In the genomic region with DNA sequence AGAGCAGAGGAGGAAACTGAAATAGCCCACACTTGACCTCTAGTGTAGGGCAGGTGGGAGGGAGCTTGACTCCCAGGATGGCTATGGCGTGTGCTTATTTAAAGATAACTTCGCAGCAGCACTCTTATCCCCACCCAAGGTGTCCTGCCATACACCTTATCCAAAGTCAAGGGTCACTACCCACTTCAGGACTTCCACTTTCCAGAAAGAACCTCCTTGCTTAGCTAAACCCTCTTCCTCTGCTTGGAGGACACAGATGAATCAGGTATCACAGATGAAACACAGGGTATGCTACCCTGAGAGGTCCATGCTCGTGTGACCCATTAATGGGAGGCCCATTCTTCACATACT, we compare ENCODE assay signal across 1 cellular context.
TF ChIP-seq lines count a peak whose summit lies in the region.

No MANE protein-coding gene starts in this region.

TF ChIP-seq in HepG2, 621 proteins besides CTCF, POLR2A, EP300 and RAD21:
- TF ChIP-seq ZNF563 (CRISPR knock-in tag; IDR thresholded peaks at IDR 0.05) (no peak), KAT7 (CRISPR knock-in tag; IDR thresholded peaks at IDR 0.05; ENCODE audit: borderline replicate concordance) (no peak), KAT8 (CRISPR knock-in tag; IDR thresholded peaks at IDR 0.05) (no peak), MXD1 (CRISPR knock-in tag; IDR thresholded peaks at IDR 0.05) (no peak), EZH2 (conservative IDR thresholded peaks at IDR 0.05; ENCODE audit: low read depth, low read length) (no peak), NAIF1 (CRISPR knock-in tag; IDR thresholded peaks at IDR 0.05; ENCODE audit: borderline replicate concordance) (no peak), ZSCAN21 (CRISPR knock-in tag; IDR thresholded peaks at IDR 0.05; ENCODE audit: borderline replicate concordance) (no peak), ZMAT3 (CRISPR knock-in tag; conservative IDR thresholded peaks at IDR 0.05) (no peak), NFKB2 (CRISPR knock-in tag; IDR thresholded peaks at IDR 0.05; ENCODE audit: borderline replicate concordance) (no peak), XRCC5 (optimal IDR thresholded peaks at IDR 0.05; ENCODE audit: low read length) (no peak), PITX1 (CRISPR knock-in tag; IDR thresholded peaks at IDR 0.05) (no peak), SMC3 (IDR thresholded peaks at IDR 0.05; ENCODE audit: low read length) (no peak), FOXM1 (CRISPR knock-in tag; IDR thresholded peaks at IDR 0.05) (no peak)
- TF ChIP-seq, protein P1, sequence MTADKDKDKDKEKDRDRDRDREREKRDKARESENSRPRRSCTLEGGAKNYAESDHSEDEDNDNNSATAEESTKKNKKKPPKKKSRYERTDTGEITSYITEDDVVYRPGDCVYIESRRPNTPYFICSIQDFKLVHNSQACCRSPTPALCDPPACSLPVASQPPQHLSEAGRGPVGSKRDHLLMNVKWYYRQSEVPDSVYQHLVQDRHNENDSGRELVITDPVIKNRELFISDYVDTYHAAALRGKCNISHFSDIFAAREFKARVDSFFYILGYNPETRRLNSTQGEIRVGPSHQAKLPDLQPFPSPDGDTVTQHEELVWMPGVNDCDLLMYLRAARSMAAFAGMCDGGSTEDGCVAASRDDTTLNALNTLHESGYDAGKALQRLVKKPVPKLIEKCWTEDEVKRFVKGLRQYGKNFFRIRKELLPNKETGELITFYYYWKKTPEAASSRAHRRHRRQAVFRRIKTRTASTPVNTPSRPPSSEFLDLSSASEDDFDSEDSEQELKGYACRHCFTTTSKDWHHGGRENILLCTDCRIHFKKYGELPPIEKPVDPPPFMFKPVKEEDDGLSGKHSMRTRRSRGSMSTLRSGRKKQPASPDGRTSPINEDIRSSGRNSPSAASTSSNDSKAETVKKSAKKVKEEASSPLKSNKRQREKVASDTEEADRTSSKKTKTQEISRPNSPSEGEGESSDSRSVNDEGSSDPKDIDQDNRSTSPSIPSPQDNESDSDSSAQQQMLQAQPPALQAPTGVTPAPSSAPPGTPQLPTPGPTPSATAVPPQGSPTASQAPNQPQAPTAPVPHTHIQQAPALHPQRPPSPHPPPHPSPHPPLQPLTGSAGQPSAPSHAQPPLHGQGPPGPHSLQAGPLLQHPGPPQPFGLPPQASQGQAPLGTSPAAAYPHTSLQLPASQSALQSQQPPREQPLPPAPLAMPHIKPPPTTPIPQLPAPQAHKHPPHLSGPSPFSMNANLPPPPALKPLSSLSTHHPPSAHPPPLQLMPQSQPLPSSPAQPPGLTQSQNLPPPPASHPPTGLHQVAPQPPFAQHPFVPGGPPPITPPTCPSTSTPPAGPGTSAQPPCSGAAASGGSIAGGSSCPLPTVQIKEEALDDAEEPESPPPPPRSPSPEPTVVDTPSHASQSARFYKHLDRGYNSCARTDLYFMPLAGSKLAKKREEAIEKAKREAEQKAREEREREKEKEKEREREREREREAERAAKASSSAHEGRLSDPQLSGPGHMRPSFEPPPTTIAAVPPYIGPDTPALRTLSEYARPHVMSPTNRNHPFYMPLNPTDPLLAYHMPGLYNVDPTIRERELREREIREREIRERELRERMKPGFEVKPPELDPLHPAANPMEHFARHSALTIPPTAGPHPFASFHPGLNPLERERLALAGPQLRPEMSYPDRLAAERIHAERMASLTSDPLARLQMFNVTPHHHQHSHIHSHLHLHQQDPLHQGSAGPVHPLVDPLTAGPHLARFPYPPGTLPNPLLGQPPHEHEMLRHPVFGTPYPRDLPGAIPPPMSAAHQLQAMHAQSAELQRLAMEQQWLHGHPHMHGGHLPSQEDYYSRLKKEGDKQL (CRISPR knock-in tag; IDR thresholded peaks at IDR 0.05; ENCODE audit: low read depth): no peak
